ENCODE assay signal across 11 cellular contexts in the genomic region with DNA sequence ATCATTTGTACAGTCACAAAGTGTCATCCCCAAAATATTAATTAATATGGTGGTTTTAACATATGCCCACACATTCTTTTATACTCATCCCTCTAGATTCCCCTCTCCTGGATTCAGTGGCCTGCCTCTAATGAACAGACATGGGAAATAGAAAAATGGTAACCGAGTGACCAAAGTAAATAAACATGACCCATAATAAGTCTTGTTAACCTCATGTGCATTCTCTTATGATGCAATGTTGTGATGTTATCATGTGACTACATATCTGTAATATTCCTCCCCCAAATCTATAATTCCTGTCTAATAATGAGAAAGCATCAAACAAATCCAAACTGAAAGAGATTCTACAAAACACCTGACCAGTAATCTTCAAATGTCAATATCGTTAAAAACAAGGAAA.
"Had no signal": no experiment of that assay in that cellular context is flagged by ENCODE, and none has a peak within 500 bp of the region (broad histone marks: within the 10 kb centered on the region; RNA-seq: fewer than 3 reads in every experiment).

No MANE protein-coding gene starts in this region.

- H3K27me3 ChIP-seq: foreskin keratinocyte, left lung, sigmoid colon had no signal

- H3K36me3 ChIP-seq: left lung, sigmoid colon had no signal

- DNase-seq: activated CD4-positive, alpha-beta T cell treated with anti-CD3 and anti-CD28 coated beads for 36 hours; activated CD8-positive, alpha-beta memory T cell treated with anti-CD3 and anti-CD28 coated beads, Interleukin-2, amount 50 U/mL, for 4 hours; activated naive CD4-positive, alpha-beta T cell; effector memory CD8-positive, alpha-beta T cell; foreskin keratinocyte; islet precursor cell; left lung; sigmoid colon; stimulated activated CD4-positive, alpha-beta T cell treated with anti-CD3 and anti-CD28 coated beads, Interleukin-12 subunit alpha, Interleukin-12 subunit beta, amount 100 ng/mL, for 4 hours; stimulated activated naive CD4-positive, alpha-beta T cell treated with Interleukin-2 at 50 U/mL for 16 hours; T1000 had no signal

- H3K4me1 ChIP-seq: sigmoid colon had no signal

- H3K9me3 ChIP-seq: left lung, sigmoid colon had no signal

- H3K4me3 ChIP-seq: left lung, sigmoid colon had no signal

- H3K27ac ChIP-seq: foreskin keratinocyte, left lung, sigmoid colon had no signal
